In genomic region chr2:127049927-127050802, GRCh38 we compare ENCODE assay signal across 8 cellular contexts. TPM values are rescaled to one million over a fixed set of nuclear protein-coding genes. Genes with fewer than 3 reads are reported as not detected.
A peak's percentile ranks its signal among the peaks of the same experiment; 100 is the strongest.
DNase-seq lines count a peak whose midpoint lies in the region; ATAC-seq and TF ChIP-seq lines count a peak whose summit lies in the region.

No MANE protein-coding gene starts in this region.

- H3K4me3 ChIP-seq in adrenal gland, result no peak overlapping the region
- no peak overlapping the region for H3K4me3 ChIP-seq in gastrocnemius medialis

- peak; percentile 82 for DNase-seq in DMS 273 (lab: John Stamatoyannopoulos, UW; ENCODE audit: unreplicated experiment)
- DNase-seq in LHCN-M2 (ENCODE audit: low read depth), result peak; percentile 39
- peak; percentile 29 for DNase-seq in SW480 (ENCODE audit: low spot score)
- peak; percentile 50 to 73 (median 62) for DNase-seq in adrenal gland
- DNase-seq in left cardiac atrium, result peak; percentile 69
- DNase-seq in gastrocnemius medialis, result peak in 1 of 2 donors; percentile 71
- DNase-seq in NCI-H187 treated with DMSO at 0.1 percent for 48 hours (lab: John Stamatoyannopoulos, UW), result no peak

- in situ Hi-C loops in gastrocnemius medialis (cut with MboI; ENCODE audit: low sequenced_read_pairs in 4 of 4), result loop anchor here in 1 of 4 donors (25.0 kb wide), 1 partner anchor 462 kb away; no protein-coding TSS in a partner anchor

- TF ChIP-seq POLR2A in adrenal gland (IDR thresholded peaks at IDR 0.05) (no peak), gastrocnemius medialis (IDR thresholded peaks at IDR 0.05) (no peak)

- H3K27ac ChIP-seq in adrenal gland (no peak overlapping the region), gastrocnemius medialis (peak overlapping the region; percentile 97 to 100 (median 100))

- H3K36me3 ChIP-seq in adrenal gland (replicated peaks in 1 of 2), result peaks cover 0 to 19% of the 10 kb centered on the region in 2 donors
- peaks cover 0 to 19% of the 10 kb centered on the region in 2 donors for H3K36me3 ChIP-seq in gastrocnemius medialis

- intact Hi-C loops in adrenal gland (cut with DNase I) (loop anchor here in 1 of 2 donors (10.0 kb wide), 1 partner anchor 245 kb away; the partner anchor contains the start of gene ERCC3), left cardiac atrium (cut with DNase I) (no loop called here), gastrocnemius medialis (cut with DNase I; ENCODE audit: low total_unique reads) (no loop called here)

- no peaks in the 10 kb centered on the region for H3K9me3 ChIP-seq in adrenal gland (replicated peaks in 1 of 3)
- no peaks in the 10 kb centered on the region for H3K9me3 ChIP-seq in gastrocnemius medialis

- peak; percentile 75 to 97 (median 84) for TF ChIP-seq CTCF in adrenal gland (IDR thresholded peaks at IDR 0.05)
- peak; percentile 95 to 97 (median 95) for TF ChIP-seq CTCF in gastrocnemius medialis (IDR thresholded peaks at IDR 0.05 in 4 of 5, conservative IDR thresholded peaks at IDR 0.05 in 1 of 5)

- no peaks in the 10 kb centered on the region for H3K27me3 ChIP-seq in adrenal gland
- H3K27me3 ChIP-seq in gastrocnemius medialis, result no peaks in the 10 kb centered on the region

- H3K4me1 ChIP-seq in adrenal gland (replicated peaks in 1 of 2) (peaks cover 0 to 12% of the 10 kb centered on the region in 2 donors), gastrocnemius medialis (peaks cover 44 to 78% of the 10 kb centered on the region in 2 donors)

- WGBS in adrenal gland, 4 donors, result 35 to 42% (median 38%) methylated on average over 29 to 33 of the region's 33 CpGs

- peak; percentile 60 for ATAC-seq in GM21528 (IDR thresholded peaks at IDR 0.05; ENCODE audit: low FRiP score, unreplicated experiment)
- peak; percentile 57 to 66 for ATAC-seq in left cardiac atrium
- peak in 1 of 2 donors; percentile 8 for ATAC-seq in gastrocnemius medialis

RNA-seq across cellular contexts. Expression of gene BIN1, which starts 56.8 kb away (rescaled TPM):
- total RNA-seq in LHCN-M2 (2014; rRNA removed) (139 and 174 TPM in 2 replicates), adrenal gland (100 to 1,000 TPM in 7 of 8 donors, 10 to 100 TPM in 1; 84.0 to 207 (median 134) TPM), left cardiac atrium (10 to 100 TPM; 16.2 to 23.6 TPM), gastrocnemius medialis (1,000 to 10,000 TPM; 1,150 to 2,167 (median 1,736) TPM)
- polyA plus RNA-seq in LHCN-M2 (2012), result 80.8 TPM
- polyA plus RNA-seq in adrenal gland, result 100 to 1,000 TPM in 1 of 3 donors, 10 to 100 TPM in 2; 80.3 to 113 (median 97.5) TPM

Comparison
In these comparisons a context has a peak if more than half of its experiments do, and no peak if none do; other contexts are left out.
1. H3K27ac ChIP-seq: peak in gastrocnemius medialis (4 of 4); none in adrenal gland (0 of 5).